In the genomic region with DNA sequence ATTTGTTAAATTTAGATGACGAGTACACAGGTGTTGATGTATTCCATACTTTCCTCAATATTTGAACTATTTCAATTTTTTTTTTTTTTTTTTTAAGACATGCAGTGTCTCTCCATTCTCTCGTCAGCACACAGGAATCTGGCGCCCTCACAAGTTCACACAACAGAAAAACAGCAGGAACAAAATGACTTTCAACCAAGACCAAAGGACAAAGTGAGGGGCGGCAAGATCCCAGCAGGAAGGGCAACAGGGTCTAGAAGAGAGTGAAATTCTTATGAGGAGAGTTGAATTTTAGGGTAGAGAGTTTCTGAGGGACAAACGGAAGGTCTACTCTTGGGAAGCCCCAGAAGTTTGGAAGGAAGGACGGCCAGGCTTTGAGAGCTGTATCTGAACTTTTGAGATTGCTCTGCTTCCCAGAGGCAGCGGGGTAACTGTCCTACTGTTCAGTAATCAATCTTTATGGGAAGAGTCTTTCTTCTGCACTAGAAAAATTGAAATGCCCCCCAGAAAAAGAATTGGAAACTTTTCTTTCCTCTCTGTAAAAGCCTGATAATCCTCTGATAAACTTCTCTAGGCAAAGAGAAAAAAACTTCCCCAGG, we compare ENCODE assay signal across 1 cellular context.
TF ChIP-seq lines count a peak whose summit lies in the region.

No MANE protein-coding gene starts in this region.

TF ChIP-seq in GM23338, 12 proteins besides CTCF, POLR2A, EP300 and RAD21 (continued from another document):
- TF ChIP-seq, protein P1, sequence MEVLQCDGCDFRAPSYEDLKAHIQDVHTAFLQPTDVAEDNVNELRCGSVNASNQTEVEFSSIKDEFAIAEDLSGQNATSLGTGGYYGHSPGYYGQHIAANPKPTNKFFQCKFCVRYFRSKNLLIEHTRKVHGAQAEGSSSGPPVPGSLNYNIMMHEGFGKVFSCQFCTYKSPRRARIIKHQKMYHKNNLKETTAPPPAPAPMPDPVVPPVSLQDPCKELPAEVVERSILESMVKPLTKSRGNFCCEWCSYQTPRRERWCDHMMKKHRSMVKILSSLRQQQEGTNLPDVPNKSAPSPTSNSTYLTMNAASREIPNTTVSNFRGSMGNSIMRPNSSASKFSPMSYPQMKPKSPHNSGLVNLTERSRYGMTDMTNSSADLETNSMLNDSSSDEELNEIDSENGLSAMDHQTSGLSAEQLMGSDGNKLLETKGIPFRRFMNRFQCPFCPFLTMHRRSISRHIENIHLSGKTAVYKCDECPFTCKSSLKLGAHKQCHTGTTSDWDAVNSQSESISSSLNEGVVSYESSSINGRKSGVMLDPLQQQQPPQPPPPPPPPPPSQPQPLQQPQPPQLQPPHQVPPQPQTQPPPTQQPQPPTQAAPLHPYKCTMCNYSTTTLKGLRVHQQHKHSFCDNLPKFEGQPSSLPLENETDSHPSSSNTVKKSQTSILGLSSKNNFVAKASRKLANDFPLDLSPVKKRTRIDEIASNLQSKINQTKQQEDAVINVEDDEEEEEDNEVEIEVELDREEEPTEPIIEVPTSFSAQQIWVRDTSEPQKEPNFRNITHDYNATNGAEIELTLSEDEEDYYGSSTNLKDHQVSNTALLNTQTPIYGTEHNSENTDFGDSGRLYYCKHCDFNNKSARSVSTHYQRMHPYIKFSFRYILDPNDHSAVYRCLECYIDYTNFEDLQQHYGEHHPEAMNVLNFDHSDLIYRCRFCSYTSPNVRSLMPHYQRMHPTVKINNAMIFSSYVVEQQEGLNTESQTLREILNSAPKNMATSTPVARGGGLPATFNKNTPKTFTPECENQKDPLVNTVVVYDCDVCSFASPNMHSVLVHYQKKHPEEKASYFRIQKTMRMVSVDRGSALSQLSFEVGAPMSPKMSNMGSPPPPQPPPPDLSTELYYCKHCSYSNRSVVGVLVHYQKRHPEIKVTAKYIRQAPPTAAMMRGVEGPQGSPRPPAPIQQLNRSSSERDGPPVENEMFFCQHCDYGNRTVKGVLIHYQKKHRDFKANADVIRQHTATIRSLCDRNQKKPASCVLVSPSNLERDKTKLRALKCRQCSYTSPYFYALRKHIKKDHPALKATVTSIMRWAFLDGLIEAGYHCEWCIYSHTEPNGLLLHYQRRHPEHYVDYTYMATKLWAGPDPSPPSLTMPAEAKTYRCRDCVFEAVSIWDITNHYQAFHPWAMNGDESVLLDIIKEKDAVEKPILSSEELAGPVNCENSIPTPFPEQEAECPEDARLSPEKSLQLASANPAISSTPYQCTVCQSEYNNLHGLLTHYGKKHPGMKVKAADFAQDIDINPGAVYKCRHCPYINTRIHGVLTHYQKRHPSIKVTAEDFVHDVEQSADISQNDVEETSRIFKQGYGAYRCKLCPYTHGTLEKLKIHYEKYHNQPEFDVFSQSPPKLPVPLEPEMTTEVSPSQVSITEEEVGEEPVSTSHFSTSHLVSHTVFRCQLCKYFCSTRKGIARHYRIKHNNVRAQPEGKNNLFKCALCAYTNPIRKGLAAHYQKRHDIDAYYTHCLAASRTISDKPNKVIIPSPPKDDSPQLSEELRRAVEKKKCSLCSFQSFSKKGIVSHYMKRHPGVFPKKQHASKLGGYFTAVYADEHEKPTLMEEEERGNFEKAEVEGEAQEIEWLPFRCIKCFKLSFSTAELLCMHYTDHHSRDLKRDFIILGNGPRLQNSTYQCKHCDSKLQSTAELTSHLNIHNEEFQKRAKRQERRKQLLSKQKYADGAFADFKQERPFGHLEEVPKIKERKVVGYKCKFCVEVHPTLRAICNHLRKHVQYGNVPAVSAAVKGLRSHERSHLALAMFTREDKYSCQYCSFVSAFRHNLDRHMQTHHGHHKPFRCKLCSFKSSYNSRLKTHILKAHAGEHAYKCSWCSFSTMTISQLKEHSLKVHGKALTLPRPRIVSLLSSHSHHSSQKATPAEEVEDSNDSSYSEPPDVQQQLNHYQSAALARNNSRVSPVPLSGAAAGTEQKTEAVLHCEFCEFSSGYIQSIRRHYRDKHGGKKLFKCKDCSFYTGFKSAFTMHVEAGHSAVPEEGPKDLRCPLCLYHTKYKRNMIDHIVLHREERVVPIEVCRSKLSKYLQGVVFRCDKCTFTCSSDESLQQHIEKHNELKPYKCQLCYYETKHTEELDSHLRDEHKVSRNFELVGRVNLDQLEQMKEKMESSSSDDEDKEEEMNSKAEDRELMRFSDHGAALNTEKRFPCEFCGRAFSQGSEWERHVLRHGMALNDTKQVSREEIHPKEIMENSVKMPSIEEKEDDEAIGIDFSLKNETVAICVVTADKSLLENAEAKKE (CRISPR knock-in tag; IDR thresholded peaks at IDR 0.05), result peak; percentile 56; the same call in 1 of the 2 replicates
